19 cellular contexts compared by ENCODE assay signal in genomic region chr9:110892689-110893088, GRCh38.
DNase-seq lines count a peak whose midpoint lies in the region; ATAC-seq and TF ChIP-seq lines count a peak whose summit lies in the region.
"Had no signal": no experiment of that assay in that cellular context is flagged by ENCODE, and none has a peak within 500 bp of the region (broad histone marks: within the 10 kb centered on the region; RNA-seq: fewer than 3 reads in every experiment).

No MANE protein-coding gene starts in this region.

- H3K4me3 ChIP-seq in A673 (ENCODE audit: low read depth, low read length, poor library complexity, severe bottlenecking) = no peak overlapping the region
- H3K4me3 ChIP-seq in PC-3 (ENCODE audit: low read length) = no peak overlapping the region
- H3K4me3 ChIP-seq: BLaER1, GM23338 had no signal

- H3K4me2 ChIP-seq in PC-3 (ENCODE audit: low read length) = no peak overlapping the region
- H3K4me2 ChIP-seq: BLaER1, GM23338 had no signal

- H3K9me3 ChIP-seq in A673 (ENCODE audit: low read depth, low read length, poor library complexity, severe bottlenecking) (no peaks in the 10 kb centered on the region), PC-3 (ENCODE audit: low read length) (no peaks in the 10 kb centered on the region)

- H3K36me3 ChIP-seq in A673 (ENCODE audit: insufficient read depth, low read length, poor library complexity, severe bottlenecking) (no peaks in the 10 kb centered on the region), PC-3 (ENCODE audit: low read depth, low read length) (peaks cover 34% of the 10 kb centered on the region)
- H3K36me3 ChIP-seq: BLaER1 had no signal

- TF ChIP-seq CTCF in A673 (conservative IDR thresholded peaks at IDR 0.05; ENCODE audit: low read depth, low read length) (no peak), PC-3 (conservative IDR thresholded peaks at IDR 0.05; ENCODE audit: low read depth, low read length) (no peak), osteocyte (IDR thresholded peaks at IDR 0.05) (no peak)

- H3F3A ChIP-seq in PC-3 (ENCODE audit: low read length, unreplicated experiment) = no peaks in the 10 kb centered on the region

- CTCF ChIA-PET in A673 (lab: Charles Lee) = no interaction called here
- CTCF ChIA-PET in PC-3 (lab: Charles Lee) = no interaction called here

- peak overlapping the region; percentile 82 for H3K27ac Mint-ChIP-seq in dendritic cell treated with granulocyte-macrophage colony-stimulating factor and Interleukin-4, amounts not matched to agents 40 ng/mL and 50 ng/mL, for 4 days
- peak overlapping the region; percentile 56 for H3K27ac Mint-ChIP-seq in osteocyte (ENCODE audit: unreplicated experiment)
- H3K27ac Mint-ChIP-seq in activated naive CD4-positive, alpha-beta T cell treated with anti-CD3 and anti-CD28 coated beads, Interleukin-2, amount 50 U/mL, for 72 hours = no peak overlapping the region
- H3K27ac Mint-ChIP-seq: CD8-positive, alpha-beta T cell; GM23338; IgD-negative memory B cell had no signal

- peak; percentile 71 for DNase-seq in A673 (ENCODE audit: low spot score)
- DNase-seq in PC-3 = no peak
- no peak for DNase-seq in osteocyte (ENCODE audit: extremely low spot score, unreplicated experiment)
- DNase-seq in CD1c-positive myeloid dendritic cell (ENCODE audit: extremely low spot score) = no peak
- no peak for DNase-seq in activated naive CD4-positive, alpha-beta T cell treated with anti-CD3 and anti-CD28 coated beads, Interleukin-2, amount 50 U/mL, for 72 hours (ENCODE audit: low spot score in 2 of 2)
- no peak for DNase-seq in NCI-H82 treated with DMSO at 0.1 percent for 48 hours (lab: John Stamatoyannopoulos, UW; ENCODE audit: unreplicated experiment)
- DNase-seq: 8988T; Calu3; CD8-positive, alpha-beta T cell; DND-41; HCEC 1CT; HFFc6; KBM-7 had no signal

- H3K4me1 ChIP-seq in A673 (ENCODE audit: insufficient read depth, low read length, poor library complexity, severe bottlenecking) (peaks cover 43% of the 10 kb centered on the region), PC-3 (ENCODE audit: insufficient read depth, low read length) (peaks cover 25% of the 10 kb centered on the region)
- H3K4me1 ChIP-seq: BLaER1 had no signal

- no peak overlapping the region for H3K4me3 Mint-ChIP-seq in dendritic cell treated with granulocyte-macrophage colony-stimulating factor and Interleukin-4, amounts not matched to agents 40 ng/mL and 50 ng/mL, for 4 days
- H3K4me3 Mint-ChIP-seq in osteocyte (ENCODE audit: unreplicated experiment) = no peak overlapping the region
- H3K4me3 Mint-ChIP-seq: CD14-positive monocyte; CD8-positive, alpha-beta T cell; GM23338; IgD-negative memory B cell had no signal

- H3K27ac ChIP-seq in A673 (ENCODE audit: low read depth, low read length, poor library complexity, severe bottlenecking) (peak overlapping the region; percentile 69), PC-3 (ENCODE audit: low read length) (peak overlapping the region; percentile 57)
- H3K27ac ChIP-seq: BLaER1 had no signal

- H3K27me3 ChIP-seq in A673 (replicated peaks; ENCODE audit: insufficient read depth, low read depth, low read length, poor library complexity) (no peaks in the 10 kb centered on the region), PC-3 (ENCODE audit: low read length) (no peaks in the 10 kb centered on the region)
- H3K27me3 ChIP-seq: BLaER1 had no signal

- H3K4me1 Mint-ChIP-seq in dendritic cell treated with granulocyte-macrophage colony-stimulating factor and Interleukin-4, amounts not matched to agents 40 ng/mL and 50 ng/mL, for 4 days (ENCODE audit: low read depth) = peaks cover 13% of the 10 kb centered on the region
- H3K4me1 Mint-ChIP-seq in osteocyte (ENCODE audit: unreplicated experiment) = peaks cover 79% of the 10 kb centered on the region
- H3K4me1 Mint-ChIP-seq: GM23338, IgD-negative memory B cell had no signal

- ATAC-seq in PC-3 = peak; percentile 25
- no peak for ATAC-seq in HG03442 (IDR thresholded peaks at IDR 0.05; ENCODE audit: unreplicated experiment)
- ATAC-seq in activated naive CD4-positive, alpha-beta T cell treated with anti-CD3 and anti-CD28 coated beads, Interleukin-2, amount 50 U/mL, for 72 hours = no peak
- ATAC-seq: CD8-positive, alpha-beta T cell; GM23338 had no signal

- peaks cover 19% of the 10 kb centered on the region for H3K9me3 Mint-ChIP-seq in dendritic cell treated with granulocyte-macrophage colony-stimulating factor and Interleukin-4, amounts not matched to agents 40 ng/mL and 50 ng/mL, for 4 days
- peaks cover 8% of the 10 kb centered on the region for H3K9me3 Mint-ChIP-seq in osteocyte (ENCODE audit: unreplicated experiment)
- H3K9me3 Mint-ChIP-seq in activated naive CD4-positive, alpha-beta T cell treated with anti-CD3 and anti-CD28 coated beads, Interleukin-2, amount 50 U/mL, for 72 hours = peaks cover 9 to 13% of the 10 kb centered on the region in 2 donors

- H3K36me3 Mint-ChIP-seq in dendritic cell treated with granulocyte-macrophage colony-stimulating factor and Interleukin-4, amounts not matched to agents 40 ng/mL and 50 ng/mL, for 4 days (ENCODE audit: low read depth) = peaks cover 25% of the 10 kb centered on the region
- H3K36me3 Mint-ChIP-seq in osteocyte (ENCODE audit: unreplicated experiment) = peaks cover 25% of the 10 kb centered on the region
- H3K36me3 Mint-ChIP-seq in activated naive CD4-positive, alpha-beta T cell treated with anti-CD3 and anti-CD28 coated beads, Interleukin-2, amount 50 U/mL, for 72 hours = peaks cover 0 to 4% of the 10 kb centered on the region in 2 donors
- H3K36me3 Mint-ChIP-seq: CD8-positive, alpha-beta T cell; IgD-negative memory B cell had no signal

- peaks cover 6% of the 10 kb centered on the region for H3K27me3 Mint-ChIP-seq in dendritic cell treated with granulocyte-macrophage colony-stimulating factor and Interleukin-4, amounts not matched to agents 40 ng/mL and 50 ng/mL, for 4 days
- no peaks in the 10 kb centered on the region for H3K27me3 Mint-ChIP-seq in osteocyte (ENCODE audit: unreplicated experiment)
- H3K27me3 Mint-ChIP-seq: IgD-negative memory B cell had no signal

- intact Hi-C loops in A673 (cut with micrococcal nuclease; ENCODE audit: unreplicated experiment) = loop anchor here (2.0 to 10.0 kb wide), 4 partner anchors 86 to 402 kb away; no protein-coding TSS in a partner anchor
- intact Hi-C loops in PC-3 (cut with micrococcal nuclease) = no loop called here
- intact Hi-C loops in dendritic cell treated with granulocyte-macrophage colony-stimulating factor and Interleukin-4, amounts not matched to agents 40 ng/mL and 50 ng/mL, for 4 days (cut with micrococcal nuclease) = no loop called here

- H4K20me1 ChIP-seq in PC-3 (ENCODE audit: low read length) = no peaks in the 10 kb centered on the region
- H4K20me1 ChIP-seq: BLaER1 had no signal

- POLR2A ChIA-PET in A673 (lab: Charles Lee; ENCODE audit: low non-redundant PET) (no interaction called here), PC-3 (lab: Charles Lee; ENCODE audit: unreplicated experiment) (no interaction called here)

- H2AFZ ChIP-seq in PC-3 (ENCODE audit: low read length) = no peak overlapping the region
- H2AFZ ChIP-seq: GM23338 had no signal

- BruUV-seq in A673 (replicated peaks; lab: Mats Ljungman, UMichigan) = no TSS peak
- BruUV-seq in PC-3 (replicated peaks; lab: Mats Ljungman, UMichigan) = no TSS peak

- H3K9me2 ChIP-seq in PC-3 (replicated peaks; ENCODE audit: low read length) = no peaks in the 10 kb centered on the region

- H3K79me2 ChIP-seq in PC-3 (ENCODE audit: low read length) = peaks cover 71% of the 10 kb centered on the region

- no peak overlapping the region for H3K9ac ChIP-seq in PC-3 (ENCODE audit: low read length)
- H3K9ac ChIP-seq: BLaER1 had no signal

Comparison
In these comparisons a context has a peak if more than half of its experiments do, and no peak if none do; other contexts are left out.
1. H3K27ac Mint-ChIP-seq: peak in dendritic cell treated with granulocyte-macrophage colony-stimulating factor and Interleukin-4, amounts not matched to agents 40 ng/mL and 50 ng/mL, for 4 days (single experiment) and osteocyte (single experiment); none in activated naive CD4-positive, alpha-beta T cell treated with anti-CD3 and anti-CD28 coated beads, Interleukin-2, amount 50 U/mL, for 72 hours (0 of 2).